ENCODE assay signal across 1 cellular context in the genomic region with DNA sequence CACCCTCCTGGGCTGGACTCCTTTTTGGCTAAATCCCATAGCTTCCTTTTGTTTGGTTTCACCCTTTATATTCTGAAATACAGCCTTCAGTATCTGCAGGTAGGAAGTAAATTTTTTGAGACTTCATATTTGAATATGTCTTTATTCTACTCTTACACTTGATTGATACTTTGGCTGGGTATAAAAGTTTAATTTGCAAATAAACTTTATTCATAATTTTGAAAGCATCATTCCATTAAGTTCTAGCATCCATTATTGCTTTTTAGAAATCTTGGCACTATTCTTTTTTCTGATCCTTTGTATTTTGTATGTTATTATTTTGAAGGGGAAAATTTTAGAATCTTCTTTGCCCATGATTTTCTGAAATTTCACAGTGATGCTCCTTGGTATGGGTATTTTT.
TF ChIP-seq lines count a peak whose summit lies in the region.

No MANE protein-coding gene starts in this region.

TF ChIP-seq in HepG2, 621 proteins besides CTCF, POLR2A, EP300 and RAD21 (continued from another document):
- TF ChIP-seq ZBTB7B (CRISPR knock-in tag; IDR thresholded peaks at IDR 0.05) = no peak
